ENCODE assay signal across 28 cellular contexts in the genomic region with DNA sequence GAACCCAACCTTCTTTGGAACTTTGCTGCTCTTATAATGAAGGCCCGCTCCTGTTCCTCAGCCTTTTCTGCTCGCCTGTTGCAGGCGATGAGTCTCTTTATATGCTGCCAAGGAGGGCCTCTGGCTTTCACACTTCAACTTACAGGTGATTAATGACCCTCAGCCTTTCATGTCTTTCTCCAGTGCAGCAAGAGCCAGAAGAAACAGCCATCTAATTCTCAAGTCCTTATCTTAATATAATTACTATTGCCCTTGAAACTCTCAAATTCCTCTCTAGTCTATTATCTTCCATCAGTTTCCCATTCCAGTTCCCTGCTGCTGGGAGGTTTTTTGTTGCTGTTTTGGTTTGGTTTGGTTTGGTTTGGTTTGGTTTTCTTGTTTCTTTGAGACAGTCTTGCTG.
"Had no signal": no experiment of that assay in that cellular context is flagged by ENCODE, and none has a peak within 500 bp of the region (broad histone marks: within the 10 kb centered on the region; RNA-seq: fewer than 3 reads in every experiment).

No MANE protein-coding gene starts in this region.

- ATAC-seq: activated CD4-positive, alpha-beta T cell treated with anti-CD3 and anti-CD28 coated beads for 36 hours; activated CD4-positive, CD25-positive, alpha-beta regulatory T cell treated with anti-CD3 and anti-CD28 coated beads, Interleukin-2, amount 50 U/mL, for 24 hours; activated CD8-positive, alpha-beta T cell treated with anti-CD3 and anti-CD28 coated beads, Interleukin-2, amount 10 ng/mL, durations not matched to agents 7 days and 5 days; activated naive CD4-positive, alpha-beta T cell treated with anti-CD3 and anti-CD28 coated beads, Interleukin-2, amount 50 U/mL, for 72 hours; Panc1; WTC11 had no signal

- H3K27ac ChIP-seq: adrenal gland, brain microvascular endothelial cell, SJCRH30 had no signal

- DNase-seq: activated CD4-positive, alpha-beta T cell treated with anti-CD3 and anti-CD28 coated beads for 36 hours; activated CD4-positive, alpha-beta T cell treated with anti-CD3 and anti-CD28 coated beads, Interleukin-2, amount 10 ng/mL, durations not matched to agents 7 days and 5 days; activated CD4-positive, alpha-beta T cell treated with anti-CD3 and anti-CD28 coated beads, Interleukin-2, amount 50 U/mL, for 48 hours; activated CD8-positive, alpha-beta T cell treated with anti-CD3 and anti-CD28 coated beads, Interleukin-2, amount 10 ng/mL, durations not matched to agents 7 days and 5 days; activated gamma-delta T cell treated with Interleukin-2 at 50 U/mL for 16 hours; activated naive CD4-positive, alpha-beta T cell treated with anti-CD3 and anti-CD28 coated beads for 36 hours; activated T-cell treated with anti-CD3 and anti-CD28 coated beads, Interleukin-2, amount 50 U/mL, for 24 hours; adrenal gland; brain microvascular endothelial cell; central memory CD4-positive, alpha-beta T cell; KG1; MM.1S; MV-4-11; NCI-H1092; NCI-H1436 treated with DMSO at 0.1 percent for 48 hours; NCI-H1694 treated with DMSO at 0.1 percent for 48 hours; NCI-H2029; NCI-H2171 treated with DMSO at 0.1 percent for 48 hours; NCI-H2227 treated with DMSO at 0.1 percent for 48 hours; NCI-H446 treated with DMSO at 0.1 percent for 48 hours; SHP77; SJCRH30; SK-N-SH had no signal

- H3K4me1 ChIP-seq: adrenal gland had no signal

- H3K4me3 ChIP-seq: adrenal gland, SJCRH30 had no signal

- H3K9me3 ChIP-seq: adrenal gland, SJCRH30, SK-N-SH had no signal

- H3K27me3 ChIP-seq: adrenal gland, brain microvascular endothelial cell, SJCRH30 had no signal

- H3K36me3 ChIP-seq: adrenal gland, brain microvascular endothelial cell, SJCRH30 had no signal

- FAIRE-seq: TTC549 had no signal
